In genomic region chr5:59665832-59666203, GRCh38 we compare ENCODE assay signal across 7 cellular contexts.
DNase-seq lines count a peak whose midpoint lies in the region; ATAC-seq and TF ChIP-seq lines count a peak whose summit lies in the region.
"Not testable (repeated sequence)": the region's sequence is repeated elsewhere in the genome, so short reads cannot be mapped to it uniquely, and the experiment has no call there.

No MANE protein-coding gene starts in this region.

- not testable (repeated sequence) for H3K27ac ChIP-seq in KMS-11; PC-3 (ENCODE audit: low read length)
- peak overlapping the region in 1 of 3 donors; percentile 6 for H3K27ac ChIP-seq in right lobe of liver
- H3K27ac ChIP-seq in gastrocnemius medialis = peak overlapping the region; percentile 69 to 82 (median 80)

- WGBS in right lobe of liver (ENCODE audit: insufficient coverage, low coverage, low lambda C conversion rate, missing lambda C conversion rate) = 82% methylated on average over 6 of the region's 7 CpGs

- not testable (repeated sequence) for TF ChIP-seq POLR2A in right lobe of liver (IDR thresholded peaks at IDR 0.05); gastrocnemius medialis (IDR thresholded peaks at IDR 0.05)

- not testable (repeated sequence) for H3K9ac ChIP-seq in KMS-11; PC-3 (ENCODE audit: low read length)

- not testable (repeated sequence) for H3K27me3 ChIP-seq in KMS-11 (ENCODE audit: insufficient read depth, low read depth); PC-3 (ENCODE audit: low read length); right lobe of liver; gastrocnemius medialis

- H2AFZ ChIP-seq in KMS-11 (ENCODE audit: low read depth); PC-3 (ENCODE audit: low read length): not testable (repeated sequence)

- H3K4me3 ChIP-seq in AG09309 (ENCODE audit: control insufficient read depth, low read depth, low read length); KMS-11 (IDR thresholded peaks at IDR 0.05; ENCODE audit: insufficient read depth, low read depth, low read length); PC-3 (ENCODE audit: low read length); choroid plexus epithelial cell (ENCODE audit: low read depth, low read length); right lobe of liver; gastrocnemius medialis: not testable (repeated sequence)

- not testable (repeated sequence) for H4K20me1 ChIP-seq in KMS-11 (ENCODE audit: insufficient read depth); PC-3 (ENCODE audit: low read length)

- not testable (repeated sequence) for BruUV-seq in PC-3 (replicated peaks; lab: Mats Ljungman, UMichigan)

- ATAC-seq in PC-3, gastrocnemius medialis: not testable (repeated sequence)
- peak in 3 of 4 donors; percentile 28 to 40 (median 28) for ATAC-seq in right lobe of liver

- DNase-seq in AG09309 (ENCODE audit: low read depth); PC-3; choroid plexus epithelial cell (ENCODE audit: low read depth); right lobe of liver; gastrocnemius medialis: not testable (repeated sequence)

- POLR2A ChIA-PET in PC-3 (lab: Charles Lee; ENCODE audit: unreplicated experiment) = not testable (repeated sequence)

- not testable (repeated sequence) for H3K36me3 ChIP-seq in KMS-11 (ENCODE audit: insufficient read depth); PC-3 (ENCODE audit: low read depth, low read length); right lobe of liver; gastrocnemius medialis

- in situ Hi-C loops in gastrocnemius medialis (cut with MboI; ENCODE audit: low sequenced_read_pairs in 4 of 4) = loop anchor here (10.0 to 25.0 kb wide), 4 partner anchors 81 to 479 kb away; no protein-coding TSS in a partner anchor

- not testable (repeated sequence) for H3K9me2 ChIP-seq in PC-3 (replicated peaks; ENCODE audit: low read length)

- peaks cover 51% of the 10 kb centered on the region for H3K4me1 ChIP-seq in KMS-11 (ENCODE audit: low read depth, poor library complexity, severe bottlenecking)
- peaks cover 15% of the 10 kb centered on the region for H3K4me1 ChIP-seq in PC-3 (ENCODE audit: insufficient read depth, low read length)
- peaks cover 0 to 36% (median 13%) of the 10 kb centered on the region in 4 donors for H3K4me1 ChIP-seq in right lobe of liver
- H3K4me1 ChIP-seq in gastrocnemius medialis = peaks cover 41 to 47% of the 10 kb centered on the region in 2 donors

- intact Hi-C loops in PC-3 (cut with micrococcal nuclease) (loop anchor here (10.0 kb wide), 1 partner anchor 631 kb away; no protein-coding TSS in a partner anchor), right lobe of liver (cut with DNase I) (loop anchor here in 1 of 2 donors (10.0 kb wide), 1 partner anchor 281 kb away; no protein-coding TSS in a partner anchor), gastrocnemius medialis (cut with DNase I; ENCODE audit: low total_unique reads) (loop anchor here (2.0 kb wide), 2 partner anchors 161 to 275 kb away; no protein-coding TSS in a partner anchor)

- not testable (repeated sequence) for H3K79me2 ChIP-seq in KMS-11 (ENCODE audit: insufficient read depth, low read depth); PC-3 (ENCODE audit: low read length)

- TF ChIP-seq CTCF in AG09309 (IDR thresholded peaks at IDR 0.05; ENCODE audit: control insufficient read depth, insufficient read depth, low read depth, low read length, missing control alignments) (peak; percentile 15), GM12874 (IDR thresholded peaks at IDR 0.05; ENCODE audit: insufficient read depth, low read depth, low read length) (peak; percentile 14; the same call in 1 of the 2 replicates), KMS-11 (conservative IDR thresholded peaks at IDR 0.05; ENCODE audit: low read depth, low read length) (0 out of 2 replicates have a peak, but pooled peaks have one; percentile 21), PC-3 (conservative IDR thresholded peaks at IDR 0.05; ENCODE audit: low read depth, low read length) (peak; percentile 16; the same call in 1 of the 2 replicates), choroid plexus epithelial cell (conservative IDR thresholded peaks at IDR 0.05; ENCODE audit: low read depth, low read length) (peak; percentile 12), right lobe of liver (IDR thresholded peaks at IDR 0.05) (peak in 1 of 4 donors; percentile 9)
- not testable (repeated sequence) for TF ChIP-seq CTCF in gastrocnemius medialis (IDR thresholded peaks at IDR 0.05 in 4 of 5, conservative IDR thresholded peaks at IDR 0.05 in 1 of 5)

- H3K9me3 ChIP-seq in PC-3 (ENCODE audit: low read length); right lobe of liver; gastrocnemius medialis: not testable (repeated sequence)

- not testable (repeated sequence) for H3K4me2 ChIP-seq in KMS-11; PC-3 (ENCODE audit: low read length)

- not testable (repeated sequence) for H3F3A ChIP-seq in PC-3 (ENCODE audit: low read length, unreplicated experiment)

- CTCF ChIA-PET in PC-3 (lab: Charles Lee) = interaction anchor here (0.6 kb wide), 1 partner anchor 34 kb away, joined by 5 read pairs; no protein-coding TSS in a partner anchor
